8 cellular contexts compared by ENCODE assay signal in genomic region chr10:21993360-21994001, GRCh38. TPM values are rescaled to one million over a fixed set of nuclear protein-coding genes. Genes with fewer than 3 reads are reported as not detected.
A peak's percentile ranks its signal among the peaks of the same experiment; 100 is the strongest.
DNase-seq lines count a peak whose midpoint lies in the region; ATAC-seq, FAIRE-seq and TF ChIP-seq lines count a peak whose summit lies in the region.

No MANE protein-coding gene starts in this region.

- H3K27ac ChIP-seq in GM23338 (ENCODE audit: low read depth), result no peak overlapping the region

- H3K9me3 Mint-ChIP-seq in GM23338, result peaks cover 2% of the 10 kb centered on the region; the same call in 1 of the 3 replicates
- no peaks in the 10 kb centered on the region for H3K9me3 Mint-ChIP-seq in stimulated activated naive B cell treated with anti-CD40 and anti-IgM and Interleukin-4, amounts not matched to agents 10 μg/mL and 1 μg/mL and 100 μg/mL, for 72 hours

- no peaks in the 10 kb centered on the region for H3K36me3 ChIP-seq in GM23338 (ENCODE audit: insufficient read depth)

- no peak overlapping the region for H3K27ac Mint-ChIP-seq in GM23338
- no peak overlapping the region for H3K27ac Mint-ChIP-seq in stimulated activated naive B cell treated with anti-CD40 and anti-IgM and Interleukin-4, amounts not matched to agents 10 μg/mL and 1 μg/mL and 100 μg/mL, for 72 hours

- no peaks in the 10 kb centered on the region for H3K9me2 ChIP-seq in GM23338 (ENCODE audit: insufficient read depth)

- H3K4me1 ChIP-seq in GM23338 (ENCODE audit: insufficient read depth), result no peaks in the 10 kb centered on the region

- no peak overlapping the region for H3K4me2 ChIP-seq in GM23338

- H3K79me2 ChIP-seq in GM23338 (replicated peaks; ENCODE audit: insufficient read depth), result no peaks in the 10 kb centered on the region

- no peaks in the 10 kb centered on the region for H3F3A ChIP-seq in GM23338 (replicated peaks; ENCODE audit: low read depth)

- H3K4me3 Mint-ChIP-seq in GM23338, result no peak overlapping the region
- no peak overlapping the region for H3K4me3 Mint-ChIP-seq in stimulated activated naive B cell treated with anti-CD40 and anti-IgM and Interleukin-4, amounts not matched to agents 10 μg/mL and 1 μg/mL and 100 μg/mL, for 72 hours

- no peaks in the 10 kb centered on the region for H4K20me1 ChIP-seq in GM23338 (replicated peaks; ENCODE audit: insufficient read depth)

- H3K4me1 Mint-ChIP-seq in GM23338, result peaks cover 6% of the 10 kb centered on the region; the same call in 2 of the 3 replicates
- H3K4me1 Mint-ChIP-seq in stimulated activated naive B cell treated with anti-CD40 and anti-IgM and Interleukin-4, amounts not matched to agents 10 μg/mL and 1 μg/mL and 100 μg/mL, for 72 hours, result peaks cover 5 to 7% of the 10 kb centered on the region in 2 donors

- no peak overlapping the region for H3K4me3 ChIP-seq in AG09309 (ENCODE audit: control insufficient read depth, low read depth, low read length)
- no peak overlapping the region for H3K4me3 ChIP-seq in GM23338

- no peaks in the 10 kb centered on the region for H3K27me3 Mint-ChIP-seq in GM23338 (ENCODE audit: insufficient read depth, low read depth, poor library complexity)
- H3K27me3 Mint-ChIP-seq in stimulated activated naive B cell treated with anti-CD40 and anti-IgM and Interleukin-4, amounts not matched to agents 10 μg/mL and 1 μg/mL and 100 μg/mL, for 72 hours, result no peaks in the 10 kb centered on the region

- peak; percentile 72 for FAIRE-seq in TTC549 (lab: Jason Lieb, UNC)

- no peak overlapping the region for H2AFZ ChIP-seq in GM23338

- no peaks in the 10 kb centered on the region for H3K36me3 Mint-ChIP-seq in GM23338 (ENCODE audit: low read depth)
- no peaks in the 10 kb centered on the region for H3K36me3 Mint-ChIP-seq in stimulated activated naive B cell treated with anti-CD40 and anti-IgM and Interleukin-4, amounts not matched to agents 10 μg/mL and 1 μg/mL and 100 μg/mL, for 72 hours

- no peak for DNase-seq in AG09309 (ENCODE audit: low read depth)
- peak; percentile 24 for DNase-seq in GM23338 (ENCODE audit: low spot score)
- DNase-seq in kidney glomerular epithelial cell (lab: John Stamatoyannopoulos, UW), result peak; percentile 26
- DNase-seq in HPDE6-E6E7 (ENCODE audit: extremely low spot score), result no peak
- DNase-seq in activated CD4-positive, alpha-beta T cell treated with anti-CD3 and anti-CD28 coated beads, Interleukin-2, amount 50 U/mL, for 48 hours, result no peak
- DNase-seq in activated CD4-positive, alpha-beta T cell treated with anti-CD3 and anti-CD28 coated beads for 4 hours, result no peak
- no peak for DNase-seq in stimulated activated naive B cell treated with anti-CD40 and anti-IgM and Interleukin-4, amounts not matched to agents 10 μg/mL and 1 μg/mL and 100 μg/mL, for 72 hours

- no peak for ATAC-seq in GM23338
- ATAC-seq in stimulated activated naive B cell treated with anti-CD40 and anti-IgM and Interleukin-4, amounts not matched to agents 10 μg/mL and 1 μg/mL and 100 μg/mL, for 72 hours (replicated peaks), result no peak

- H3K27me3 ChIP-seq in GM23338 (ENCODE audit: insufficient read depth), result no peaks in the 10 kb centered on the region

- TF ChIP-seq CTCF in AG09309 (IDR thresholded peaks at IDR 0.05; ENCODE audit: control insufficient read depth, insufficient read depth, low read depth, low read length, missing control alignments), result peak; percentile 32
- TF ChIP-seq CTCF in GM23338 (conservative IDR thresholded peaks at IDR 0.05; ENCODE audit: low read depth in 2 of 2), result peak in 1 of 2 experiments; percentile 66; a peak in 3 of 4 replicates

TF ChIP-seq in GM23338, 12 proteins besides CTCF, POLR2A, EP300 and RAD21 (continues in another document):
- TF ChIP-seq ZNF114 (CRISPR knock-in tag; IDR thresholded peaks at IDR 0.05), result no peak
- no peak for TF ChIP-seq REST (IDR thresholded peaks at IDR 0.05; ENCODE audit: unreplicated experiment)
- TF ChIP-seq ZNF331 (CRISPR knock-in tag; IDR thresholded peaks at IDR 0.05; ENCODE audit: low read depth), result no peak
- no peak for TF ChIP-seq CREB1 (CRISPR knock-in tag; IDR thresholded peaks at IDR 0.05; ENCODE audit: low read depth)
- no peak for TF ChIP-seq JUNB (IDR thresholded peaks at IDR 0.05; ENCODE audit: unreplicated experiment)
- no peak for TF ChIP-seq EZH2phosphoT487 (IDR thresholded peaks at IDR 0.05; ENCODE audit: unreplicated experiment)
- TF ChIP-seq STAT1 (IDR thresholded peaks at IDR 0.05; ENCODE audit: unreplicated experiment), result no peak
- no peak for TF ChIP-seq NANOG (IDR thresholded peaks at IDR 0.05; ENCODE audit: borderline replicate concordance)
- TF ChIP-seq, protein P1, sequence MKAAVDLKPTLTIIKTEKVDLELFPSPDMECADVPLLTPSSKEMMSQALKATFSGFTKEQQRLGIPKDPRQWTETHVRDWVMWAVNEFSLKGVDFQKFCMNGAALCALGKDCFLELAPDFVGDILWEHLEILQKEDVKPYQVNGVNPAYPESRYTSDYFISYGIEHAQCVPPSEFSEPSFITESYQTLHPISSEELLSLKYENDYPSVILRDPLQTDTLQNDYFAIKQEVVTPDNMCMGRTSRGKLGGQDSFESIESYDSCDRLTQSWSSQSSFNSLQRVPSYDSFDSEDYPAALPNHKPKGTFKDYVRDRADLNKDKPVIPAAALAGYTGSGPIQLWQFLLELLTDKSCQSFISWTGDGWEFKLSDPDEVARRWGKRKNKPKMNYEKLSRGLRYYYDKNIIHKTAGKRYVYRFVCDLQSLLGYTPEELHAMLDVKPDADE (IDR thresholded peaks at IDR 0.05), result no peak

RNA-seq across cellular contexts. Expression of gene DNAJC1, which starts 10.0 kb away (rescaled TPM):
- total RNA-seq in GM23338 (2014; rRNA removed; shearing (Covaris generic)), result 45.3 and 50.8 TPM in 2 replicates
- polyA plus RNA-seq in GM23338 (2016; fragmentation: Nextera tagmentation; extraction: Ambion mirVana), result 31.8 and 38.6 TPM in 2 replicates

Comparison
In these comparisons a context has a peak if more than half of its experiments do, and no peak if none do; other contexts are left out.
1. DNase-seq: peak in GM23338 (single experiment) and kidney glomerular epithelial cell (single experiment); none in AG09309 (single experiment), HPDE6-E6E7 (single experiment), activated CD4-positive, alpha-beta T cell treated with anti-CD3 and anti-CD28 coated beads, Interleukin-2, amount 50 U/mL, for 48 hours (0 of 2), activated CD4-positive, alpha-beta T cell treated with anti-CD3 and anti-CD28 coated beads for 4 hours (0 of 2) and stimulated activated naive B cell treated with anti-CD40 and anti-IgM and Interleukin-4, amounts not matched to agents 10 μg/mL and 1 μg/mL and 100 μg/mL, for 72 hours (single experiment).